ENCODE assay signal across 15 cellular contexts in genomic region chr10:121459765-121460453, GRCh38.
DNase-seq lines count a peak whose midpoint lies in the region; ATAC-seq and TF ChIP-seq lines count a peak whose summit lies in the region.
"Had no signal": no experiment of that assay in that cellular context is flagged by ENCODE, and none has a peak within 500 bp of the region (broad histone marks: within the 10 kb centered on the region; RNA-seq: fewer than 3 reads in every experiment).

No MANE protein-coding gene starts in this region.

- TF ChIP-seq CTCF in ascending aorta (IDR thresholded peaks at IDR 0.05), result no peak

- peaks cover 7 to 20% of the 10 kb centered on the region in 2 donors for H3K4me1 ChIP-seq in ascending aorta
- peaks cover 19% of the 10 kb centered on the region; the same call in 1 of the 2 replicates for H3K4me1 ChIP-seq in iPS-20b (ENCODE audit: insufficient read depth, low read length)

- no peaks in the 10 kb centered on the region for H3K27me3 ChIP-seq in ascending aorta
- H3K27me3 ChIP-seq in iPS-20b (ENCODE audit: insufficient read depth, low read length), result no peaks in the 10 kb centered on the region

- H3K36me3 ChIP-seq in ascending aorta (no peaks in the 10 kb centered on the region), iPS-20b (ENCODE audit: insufficient read depth, low read depth, low read length) (no peaks in the 10 kb centered on the region)
- H3K36me3 ChIP-seq: WERI-Rb-1 had no signal

- DNase-seq in H4 (ENCODE audit: low spot score) (peak; percentile 41), ascending aorta (ENCODE audit: low spot score in 2 of 2) (peak in 1 of 2 donors; percentile 85), stromal cell of bone marrow (ENCODE audit: low read depth) (peak; percentile 86), mesenteric fat pad (ENCODE audit: low spot score) (no peak), COLO668 (lab: John Stamatoyannopoulos, UW; ENCODE audit: unreplicated experiment) (no peak)
- DNase-seq: activated CD8-positive, alpha-beta memory T cell treated with anti-CD3 and anti-CD28 coated beads, Interleukin-2, amount 10 ng/mL, durations not matched to agents 7 days and 5 days; activated naive CD4-positive, alpha-beta T cell treated with anti-CD3 and anti-CD28 coated beads, Interleukin-2, amount 50 U/mL, for 16 hours; HFFc6; midbrain; NCI-H1092 treated with DMSO at 0.1 percent for 48 hours; NCI-H345; WERI-Rb-1 had no signal

- no peaks in the 10 kb centered on the region for H3K9me3 ChIP-seq in ascending aorta
- no peaks in the 10 kb centered on the region for H3K9me3 ChIP-seq in iPS-20b (ENCODE audit: insufficient read depth, low read depth, low read length)

- ATAC-seq in HG03175 (IDR thresholded peaks at IDR 0.05; ENCODE audit: unreplicated experiment) (no peak), GM18519 (IDR thresholded peaks at IDR 0.05; ENCODE audit: low FRiP score, unreplicated experiment) (no peak)
- ATAC-seq: activated CD8-positive, alpha-beta memory T cell treated with anti-CD3 and anti-CD28 coated beads, Interleukin-2, amount 10 ng/mL, durations not matched to agents 7 days and 5 days had no signal

- peak overlapping the region; percentile 12 to 28 for H3K4me3 ChIP-seq in ascending aorta
- H3K4me3 ChIP-seq in iPS-20b (ENCODE audit: low read length), result peak overlapping the region; percentile 2; the same call in 1 of the 2 replicates

- intact Hi-C loops in ascending aorta (cut with DNase I), result loop anchor here (1.0 kb wide), 1 partner anchor 137 kb away; no protein-coding TSS in a partner anchor

- peak overlapping the region; percentile 28; the same call in 1 of the 2 replicates for H3K9ac ChIP-seq in iPS-20b (ENCODE audit: low read depth, low read length)

- H3K27ac ChIP-seq in ascending aorta (peak overlapping the region; percentile 84 to 89), iPS-20b (ENCODE audit: low read length) (peak overlapping the region; percentile 15)
- H3K27ac ChIP-seq: WERI-Rb-1 had no signal

Comparison
In these comparisons a context has a peak if more than half of its experiments do, and no peak if none do; other contexts are left out.
1. DNase-seq: peak in H4 (single experiment) and stromal cell of bone marrow (single experiment); none in mesenteric fat pad (single experiment) and COLO668 (single experiment).